In genomic region chr11:122754553-122755322, GRCh38 we compare ENCODE assay signal across 8 cellular contexts.
DNase-seq lines count a peak whose midpoint lies in the region; ATAC-seq, FAIRE-seq and TF ChIP-seq lines count a peak whose summit lies in the region.

No MANE protein-coding gene starts in this region.

- TF ChIP-seq POLR2A in esophagus muscularis mucosa (IDR thresholded peaks at IDR 0.05; ENCODE audit: low read depth), result no peak

- H3K4me1 ChIP-seq in keratinocyte (ENCODE audit: control insufficient read depth, extremely low read depth, insufficient read depth, low read length) (peaks cover 14% of the 10 kb centered on the region), esophagus muscularis mucosa (no peaks in the 10 kb centered on the region)

- no peak for FAIRE-seq in keratinocyte (lab: Jason Lieb, UNC)

- H3K27ac ChIP-seq in keratinocyte (ENCODE audit: control insufficient read depth, insufficient read depth, low read length), result no peak overlapping the region
- no peak overlapping the region for H3K27ac ChIP-seq in esophagus muscularis mucosa (replicated peaks in 1 of 4)

- H3K4me3 ChIP-seq in keratinocyte (ENCODE audit: control insufficient read depth in 2 of 3, extremely low read depth in 1 of 3, insufficient read depth in 2 of 3, low read depth in 1 of 3, low read length in 3 of 3) (no peak overlapping the region), esophagus muscularis mucosa (no peak overlapping the region)

- H3K9ac ChIP-seq in keratinocyte (ENCODE audit: control insufficient read depth, extremely low read depth, insufficient read depth, low read length), result no peak overlapping the region

- peak; percentile 60 to 66 for ATAC-seq in activated CD4-positive, CD25-positive, alpha-beta regulatory T cell treated with anti-CD3 and anti-CD28 coated beads, Interleukin-2, amount 50 U/mL, for 24 hours
- no peak for ATAC-seq in HG02759 (IDR thresholded peaks at IDR 0.05; ENCODE audit: unreplicated experiment)

- H2AFZ ChIP-seq in keratinocyte (ENCODE audit: control insufficient read depth, low read length), result no peak overlapping the region

- H3K4me2 ChIP-seq in keratinocyte (ENCODE audit: control insufficient read depth, extremely low read depth, insufficient read depth, low read depth, low read length), result no peak overlapping the region

- H4K20me1 ChIP-seq in keratinocyte (ENCODE audit: control insufficient read depth, extremely low read depth, insufficient read depth, low read length), result no peaks in the 10 kb centered on the region

- H3K9me1 ChIP-seq in keratinocyte (ENCODE audit: control insufficient read depth, extremely low read depth, insufficient read depth, low read length), result no peaks in the 10 kb centered on the region

- H3K9me3 ChIP-seq in keratinocyte (ENCODE audit: control insufficient read depth, low read depth, low read length) (no peaks in the 10 kb centered on the region), esophagus muscularis mucosa (no peaks in the 10 kb centered on the region)

- TF ChIP-seq EP300 in esophagus muscularis mucosa (IDR thresholded peaks at IDR 0.05), result no peak

- intact Hi-C loops in esophagus muscularis mucosa (cut with DNase I), result no loop called here

- H3K79me2 ChIP-seq in keratinocyte (ENCODE audit: control insufficient read depth, insufficient read depth, low read length), result peaks cover 29% of the 10 kb centered on the region

- WGBS in esophagus muscularis mucosa, result 87% methylated on average over 16 of the region's 16 CpGs

- no peak for DNase-seq in activated CD4-positive, CD25-positive, alpha-beta regulatory T cell treated with anti-CD3 and anti-CD28 coated beads, Interleukin-2, amount 50 U/mL, for 72 hours
- DNase-seq in activated CD8-positive, alpha-beta memory T cell treated with anti-CD3 and anti-CD28 coated beads, Interleukin-2, amount 50 U/mL, for 4 hours, result peak; percentile 31
- no peak for DNase-seq in keratinocyte (ENCODE audit: low read depth, low spot score)
- DNase-seq in esophagus muscularis mucosa (ENCODE audit: extremely low spot score), result no peak
- no peak for DNase-seq in DMS79 treated with DMSO at 0.1 percent for 48 hours (lab: John Stamatoyannopoulos, UW)

- dilution Hi-C loops in keratinocyte (cut with MboI; ENCODE audit: extremely low pct_ligation_motif_present, low sequenced_read_pairs), result no loop called here

- TF ChIP-seq CTCF in LNCAP (IDR thresholded peaks at IDR 0.05) (peak; percentile 27; the same call in 1 of the 2 replicates), keratinocyte (optimal IDR thresholded peaks at IDR 0.05 in 1 of 3, IDR thresholded peaks at IDR 0.05 in 1 of 3, conservative IDR thresholded peaks at IDR 0.05 in 1 of 3; ENCODE audit: extremely low read depth in 1 of 3, insufficient read depth in 2 of 3, low read length in 3 of 3) (peak; percentile 12 to 35 (median 30)), esophagus muscularis mucosa (IDR thresholded peaks at IDR 0.05) (peak in 1 of 3 experiments; percentile 33)

- peaks cover 3 to 4% of the 10 kb centered on the region in 2 experiments for H3K36me3 ChIP-seq in keratinocyte (ENCODE audit: control insufficient read depth in 2 of 2, extremely low read depth in 1 of 2, insufficient read depth in 2 of 2, low read length in 2 of 2)
- no peaks in the 10 kb centered on the region for H3K36me3 ChIP-seq in esophagus muscularis mucosa

- H3K27me3 ChIP-seq in keratinocyte (ENCODE audit: control insufficient read depth, extremely low read depth, insufficient read depth, low read length), result no peaks in the 10 kb centered on the region
- no peaks in the 10 kb centered on the region for H3K27me3 ChIP-seq in esophagus muscularis mucosa
